Comparison of ENCODE assay signal across 8 cellular contexts in the genomic region with DNA sequence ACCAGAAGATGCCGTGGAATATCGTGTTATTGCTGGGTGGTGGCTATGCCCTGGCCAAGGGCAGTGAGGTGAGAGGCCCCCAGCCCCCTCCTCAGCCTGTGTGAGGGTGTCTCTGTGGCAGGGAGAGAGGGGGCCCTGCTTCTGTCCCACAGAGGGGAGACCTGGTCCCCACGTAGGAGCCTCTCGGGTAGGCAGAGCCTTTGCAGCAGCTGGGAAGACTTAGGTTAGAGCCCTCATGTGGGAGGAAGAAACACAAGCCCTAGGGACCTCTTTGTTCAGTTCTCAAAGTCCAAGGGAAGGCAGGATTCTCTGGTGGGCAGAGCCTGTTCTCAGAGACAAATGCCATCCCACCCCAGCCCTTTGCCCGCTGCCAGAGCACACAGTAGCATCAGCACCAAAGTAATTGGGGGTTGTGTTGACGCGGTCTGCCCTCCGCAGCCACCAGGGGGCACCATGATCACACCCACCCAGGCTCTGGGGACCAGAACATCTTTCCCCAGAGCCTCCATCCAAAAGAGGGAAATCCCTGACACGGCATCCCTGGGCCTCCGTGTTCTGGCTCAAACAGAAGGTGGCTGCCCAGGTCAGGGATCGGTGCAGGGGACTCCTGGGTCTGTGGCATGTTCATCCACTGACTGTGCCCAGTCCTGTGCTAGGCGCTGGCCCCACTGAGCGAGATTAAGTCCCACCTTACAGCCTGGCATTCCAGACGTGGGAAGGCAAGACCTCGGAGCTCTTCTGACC.
DNase-seq lines count a peak whose midpoint lies in the region; ATAC-seq and TF ChIP-seq lines count a peak whose summit lies in the region.

No MANE protein-coding gene starts in this region.

- ATAC-seq in GM21786 (IDR thresholded peaks at IDR 0.05; ENCODE audit: unreplicated experiment) (peak; percentile 50), HG03159 (IDR thresholded peaks at IDR 0.05; ENCODE audit: unreplicated experiment) (no peak)

- TF ChIP-seq CTCF in C4-2B (conservative IDR thresholded peaks at IDR 0.05) (peak; percentile 95), cardiac fibroblast (IDR thresholded peaks at IDR 0.05; ENCODE audit: low read depth, low read length) (peak; percentile 94)

- no peak overlapping the region for H3K4me3 ChIP-seq in cardiac fibroblast (replicated peaks in 1 of 2; ENCODE audit: low read depth in 2 of 2, low read length in 2 of 2)

- H3K27ac ChIP-seq in C4-2B, result no peak overlapping the region

- DNase-seq in NCI-H2171 (lab: John Stamatoyannopoulos, UW) (peak; percentile 66), cardiac fibroblast (ENCODE audit: low read depth in 2 of 2) (peak; percentile 69 to 71), kidney glomerular epithelial cell (lab: John Stamatoyannopoulos, UW) (peak; percentile 66)
- peak; percentile 53 for DNase-seq in activated CD4-positive, CD25-positive, alpha-beta regulatory T cell treated with anti-CD3 and anti-CD28 coated beads, Interleukin-2, amount 50 U/mL, for 16 hours (ENCODE audit: low read depth, low spot score)
- peak; percentile 80 for DNase-seq in stimulated activated CD4-positive, alpha-beta T cell treated with anti-CD3 and anti-CD28 coated beads, Interleukin-4, amount 100 ng/mL, for 1 hour
